In the genomic region with DNA sequence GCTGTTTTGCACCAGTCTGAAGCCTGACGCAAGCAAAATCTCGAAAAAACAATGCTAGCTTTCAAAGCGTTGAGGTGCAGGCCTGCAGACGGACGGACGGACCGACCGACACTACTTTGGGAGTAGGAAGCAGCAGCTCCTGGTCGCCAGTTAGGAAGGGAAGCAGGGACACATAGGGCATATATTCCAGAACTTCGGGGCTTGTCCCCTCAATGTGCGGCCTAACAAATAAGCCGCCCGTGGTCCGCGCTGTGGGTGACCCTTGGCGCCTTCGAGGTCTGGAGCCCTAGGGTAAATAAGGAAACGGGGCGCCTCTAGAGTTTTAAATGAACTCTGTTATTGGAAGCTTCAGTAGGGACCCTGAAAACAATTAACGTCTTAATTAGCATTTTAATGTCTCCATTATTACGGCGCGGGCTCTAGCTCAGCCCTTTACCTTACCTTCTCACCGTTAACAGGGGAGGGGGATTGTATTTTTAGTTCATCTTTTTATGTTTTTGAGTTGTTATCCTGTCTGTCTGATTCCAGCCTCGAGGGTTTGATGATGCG, we compare ENCODE assay signal across 8 cellular contexts. TPM values are rescaled to one million over a fixed set of nuclear protein-coding genes. Genes with fewer than 3 reads are reported as not detected.
DNase-seq lines count a peak whose midpoint lies in the region; ATAC-seq and TF ChIP-seq lines count a peak whose summit lies in the region.

No MANE protein-coding gene starts in this region.

- no peak overlapping the region for H2BK120ac ChIP-seq in neuronal stem cell (ENCODE audit: low read depth, low read length)

- no peak for TF ChIP-seq EP300 in esophagus muscularis mucosa (IDR thresholded peaks at IDR 0.05)

- TSS peak; percentile 63 for BruUV-seq in PC-9 (replicated peaks; lab: Mats Ljungman, UMichigan)

- H4K8ac ChIP-seq in neuronal stem cell (ENCODE audit: low read depth, low read length) = no peak overlapping the region

- CTCF ChIA-PET in CD4-positive, alpha-beta T cell (lab: Charles Lee) = no interaction called here
- CTCF ChIA-PET in PC-9 (lab: Charles Lee) = no interaction called here

- H2AK5ac ChIP-seq in neuronal stem cell (ENCODE audit: low read depth, low read length) = no peak overlapping the region

- H3K4me3 Mint-ChIP-seq in CD4-positive, alpha-beta T cell = peak overlapping the region; percentile 85

- POLR2A ChIA-PET in CD4-positive, alpha-beta T cell (lab: Charles Lee) = interaction anchor here (0.9 to 2.1 kb wide), 3 partner anchors 9 to 1313 kb away, joined by 3 to 7 read pairs (median 3); no protein-coding TSS in a partner anchor
- POLR2A ChIA-PET in PC-9 (lab: Charles Lee; ENCODE audit: unreplicated experiment) = interaction anchor here (0.7 kb wide), 2 partner anchors 31 to 157 kb away, joined by 3 read pairs; a partner anchor contains a TSS

- H3K14ac ChIP-seq in neuronal stem cell (ENCODE audit: low read length) = no peak overlapping the region

- no peak for TF ChIP-seq CTCF in CD4-positive, alpha-beta T cell (IDR thresholded peaks at IDR 0.05)
- TF ChIP-seq CTCF in PC-9 (conservative IDR thresholded peaks at IDR 0.05) (no peak), esophagus muscularis mucosa (IDR thresholded peaks at IDR 0.05) (no peak)

- no peak overlapping the region for H2BK12ac ChIP-seq in neuronal stem cell (ENCODE audit: low read length)

- H3K79me2 ChIP-seq in PC-9 (ENCODE audit: low read depth) = peaks cover 8% of the 10 kb centered on the region

- H2AFZ ChIP-seq in PC-9 (peak overlapping the region; percentile 97; the same call in 1 of the 2 replicates), neuronal stem cell (ENCODE audit: low read length) (peak overlapping the region; percentile 95)

- no peaks in the 10 kb centered on the region for H3K36me3 Mint-ChIP-seq in CD4-positive, alpha-beta T cell (ENCODE audit: low read depth)

- peaks cover 77% of the 10 kb centered on the region for H3K27me3 Mint-ChIP-seq in CD4-positive, alpha-beta T cell

- TF ChIP-seq POLR2A in esophagus muscularis mucosa (IDR thresholded peaks at IDR 0.05; ENCODE audit: low read depth) = no peak

- H3K4me1 Mint-ChIP-seq in CD4-positive, alpha-beta T cell (ENCODE audit: low read depth) = peaks cover 32% of the 10 kb centered on the region

- 72% methylated on average over 24 of the region's 26 CpGs for WGBS in esophagus muscularis mucosa
- WGBS in neuronal stem cell (ENCODE audit: extremely low coverage in 2 of 2, insufficient read length in 2 of 2, insufficient replicate concordance in 1 of 2), 2 donors = no CpG with 5 or more reads among the region's 26 CpGs

- H3K27ac ChIP-seq in CD4-positive, alpha-beta T cell (ENCODE audit: low read depth, low read length) = no peak overlapping the region
- H3K27ac ChIP-seq in PC-9 = no peak overlapping the region
- peak overlapping the region; percentile 81 to 86 (median 84) for H3K27ac ChIP-seq in esophagus muscularis mucosa (replicated peaks in 1 of 4)
- no peak overlapping the region for H3K27ac ChIP-seq in neuronal stem cell (replicated peaks; ENCODE audit: low read length)

- no peak overlapping the region for H3K4ac ChIP-seq in neuronal stem cell (ENCODE audit: low read length)

- no peaks in the 10 kb centered on the region for H3F3A ChIP-seq in PC-9 (ENCODE audit: insufficient read depth, low read depth)

- no peaks in the 10 kb centered on the region for H3K9me3 Mint-ChIP-seq in CD4-positive, alpha-beta T cell

- DNase-seq in CD4-positive, alpha-beta T cell = no peak
- DNase-seq in PC-9 = no peak
- DNase-seq in esophagus muscularis mucosa (ENCODE audit: extremely low spot score) = peak; percentile 89
- DNase-seq in neuronal stem cell (ENCODE audit: low spot score) = no peak
- no peak for DNase-seq in SIG-M5 (lab: John Stamatoyannopoulos, UW)
- DNase-seq in stimulated activated CD4-positive, alpha-beta T cell treated with anti-CD3 and anti-CD28 coated beads, Interleukin-4, amount 100 ng/mL, for 4 hours = no peak
- DNase-seq in midbrain (lab: John Stamatoyannopoulos, UW) = no peak

- H3K4me1 ChIP-seq in PC-9 (replicated peaks; ENCODE audit: insufficient read depth) = peaks cover 9% of the 10 kb centered on the region; the same call in 1 of the 2 replicates
- H3K4me1 ChIP-seq in esophagus muscularis mucosa = peaks cover 10 to 51% (median 44%) of the 10 kb centered on the region in 4 donors
- H3K4me1 ChIP-seq in neuronal stem cell (ENCODE audit: control insufficient read depth in 2 of 2, insufficient read depth in 1 of 2, low read depth in 1 of 2, low read length in 2 of 2) = peaks cover 0 to 5% of the 10 kb centered on the region in 2 donors

- no peak overlapping the region for H3K9ac ChIP-seq in neuronal stem cell (ENCODE audit: low read depth, low read length, poor library complexity)

- peaks cover 64% of the 10 kb centered on the region for H3K27me3 ChIP-seq in CD4-positive, alpha-beta T cell (ENCODE audit: control insufficient read depth, insufficient read depth, low read length)
- no peaks in the 10 kb centered on the region for H3K27me3 ChIP-seq in PC-9 (ENCODE audit: insufficient read depth, low read depth)
- H3K27me3 ChIP-seq in esophagus muscularis mucosa = peaks cover 0 to 46% (median 2%) of the 10 kb centered on the region in 4 donors
- peaks cover 48 to 85% (median 68%) of the 10 kb centered on the region in 3 experiments for H3K27me3 ChIP-seq in neuronal stem cell (ENCODE audit: control insufficient read depth in 3 of 3, insufficient read depth in 3 of 3, low read depth in 1 of 3, low read length in 3 of 3)

- H2BK15ac ChIP-seq in neuronal stem cell (ENCODE audit: low read length) = no peak overlapping the region

- peaks cover 1% of the 10 kb centered on the region for H3K79me1 ChIP-seq in neuronal stem cell (ENCODE audit: low read depth, low read length)

- peak overlapping the region; percentile 79 for H3K4me2 ChIP-seq in PC-9
- H3K4me2 ChIP-seq in neuronal stem cell (ENCODE audit: insufficient read depth, low read length, poor library complexity, severe bottlenecking) = no peak overlapping the region

- H4K91ac ChIP-seq in neuronal stem cell (ENCODE audit: low read depth, low read length, poor library complexity) = no peak overlapping the region

- peak overlapping the region; percentile 17 for H3K23ac ChIP-seq in neuronal stem cell (ENCODE audit: low read depth, low read length, poor library complexity)

- H3K4me3 ChIP-seq in PC-9 = peak overlapping the region; percentile 83; the same call in 1 of the 2 replicates
- H3K4me3 ChIP-seq in esophagus muscularis mucosa = peak overlapping the region; percentile 67 to 85 (median 77)
- H3K4me3 ChIP-seq in neuronal stem cell (ENCODE audit: low read length in 2 of 2) = no peak overlapping the region

- no peaks in the 10 kb centered on the region for H3K9me2 ChIP-seq in PC-9 (ENCODE audit: insufficient read depth)

- H3K9me3 ChIP-seq in CD4-positive, alpha-beta T cell (ENCODE audit: control insufficient read depth, low read length) = no peaks in the 10 kb centered on the region
- H3K9me3 ChIP-seq in PC-9 (ENCODE audit: insufficient read depth, low read depth) (no peaks in the 10 kb centered on the region), esophagus muscularis mucosa (no peaks in the 10 kb centered on the region), neuronal stem cell (replicated peaks in 1 of 2; ENCODE audit: control insufficient read depth in 2 of 2, insufficient read depth in 1 of 2, low read depth in 1 of 2, low read length in 2 of 2) (peaks cover 0 to 9% of the 10 kb centered on the region in 2 donors)

- no peak overlapping the region for H2BK5ac ChIP-seq in neuronal stem cell (ENCODE audit: low read length)

- no peak overlapping the region for H3K27ac Mint-ChIP-seq in CD4-positive, alpha-beta T cell

- no peak for ATAC-seq in CD4-positive, alpha-beta T cell (ENCODE audit: poor library complexity)
- ATAC-seq in HG03045 (IDR thresholded peaks at IDR 0.05; ENCODE audit: unreplicated experiment) = no peak

- intact Hi-C loops in CD4-positive, alpha-beta T cell (cut with DNase I, micrococcal nuclease) = no loop called here
- intact Hi-C loops in PC-9 (cut with micrococcal nuclease; ENCODE audit: unreplicated experiment) (loop anchor here (5.0 kb wide), 1 partner anchor 151 kb away; no protein-coding TSS in a partner anchor), esophagus muscularis mucosa (cut with DNase I) (loop anchor here (5.0 to 10.0 kb wide), 3 partner anchors 66 to 154 kb away; a partner anchor contains a TSS)

- H3K18ac ChIP-seq in neuronal stem cell (ENCODE audit: low read length) = no peak overlapping the region

- H3K36me3 ChIP-seq in PC-9 (ENCODE audit: low read depth) (no peaks in the 10 kb centered on the region), esophagus muscularis mucosa (peaks cover 0 to 12% (median 0%) of the 10 kb centered on the region in 4 donors), neuronal stem cell (replicated peaks in 1 of 2; ENCODE audit: control insufficient read depth in 2 of 2, insufficient read depth in 2 of 2, low read length in 2 of 2) (no peaks in the 10 kb centered on the region)

- H4K20me1 ChIP-seq in PC-9 (ENCODE audit: insufficient read depth) = no peaks in the 10 kb centered on the region

RNA-seq across cellular contexts. Expression of a gene that starts 1.4 kb away (rescaled TPM):
- total RNA-seq in CD4-positive, alpha-beta T cell = 1 to 10 TPM in 1 of 2 experiments, under 1 TPM in 1; 0.96 to 1.0 TPM
- total RNA-seq in PC-9 (2021) (5.8 and 7.8 TPM in 2 replicates), esophagus muscularis mucosa (1 to 10 TPM; 4.6 to 8.6 (median 8.3) TPM)
- not detected for polyA plus RNA-seq in neuronal stem cell (2013, experiment 1 of 2)
- polyA plus RNA-seq in neuronal stem cell (2013, experiment 2 of 2) = not detected

Comparison
In these comparisons a context has a peak if more than half of its experiments do, and no peak if none do; other contexts are left out.
1. H3K27ac ChIP-seq: peak in esophagus muscularis mucosa (4 of 4); none in CD4-positive, alpha-beta T cell (single experiment), PC-9 (single experiment) and neuronal stem cell (single experiment).
2. H3K4me3 ChIP-seq: peak in PC-9 (single experiment) and esophagus muscularis mucosa (4 of 4); none in neuronal stem cell (0 of 2).
3. intact Hi-C loops: an anchor here in PC-9 (5.0 kb wide) and esophagus muscularis mucosa (5.0 to 10.0 kb wide); none called in CD4-positive, alpha-beta T cell.